ENCODE assay signal across 26 cellular contexts in genomic region chr13:31149604-31150003, GRCh38.
"Had no signal": no experiment of that assay in that cellular context is flagged by ENCODE, and none has a peak within 500 bp of the region (broad histone marks: within the 10 kb centered on the region; RNA-seq: fewer than 3 reads in every experiment).

No MANE protein-coding gene starts in this region.

- H3K27me3 ChIP-seq: colonic mucosa, gastrocnemius medialis, ovary, sigmoid colon, testis, tibial nerve, upper lobe of left lung, uterus had no signal

- H3K4me1 ChIP-seq: colonic mucosa, psoas muscle, sigmoid colon, testis, tibial nerve, uterus had no signal

- H3K36me3 ChIP-seq: ovary, uterus had no signal

- H3K4me3 Mint-ChIP-seq: dendritic cell treated with granulocyte-macrophage colony-stimulating factor and Interleukin-4, amounts not matched to agents 40 ng/mL and 50 ng/mL, for 4 days; endodermal cell; memory B cell; natural killer cell had no signal

- H3K27ac ChIP-seq: colonic mucosa, epithelial cell of prostate, gastrocnemius medialis, lower lobe of right lung, ovary, psoas muscle, sigmoid colon, testis, tibial nerve, upper lobe of left lung, uterus had no signal

- H3K4me1 Mint-ChIP-seq: endodermal cell, memory B cell had no signal

- DNase-seq: colonic mucosa; effector CD8-positive, alpha-beta T cell; endodermal cell; foreskin fibroblast; gastrocnemius medialis; head of caudate nucleus; left ventricle myocardium superior; lower lobe of right lung; natural killer cell; occipital lobe; ovary; posterior cingulate gyrus; psoas muscle; right cardiac atrium; sigmoid colon; stimulated activated CD4-positive, alpha-beta T cell treated with anti-CD3 and anti-CD28 coated beads, Interleukin-4, amount 100 ng/mL, for 4 hours; stimulated activated naive CD4-positive, alpha-beta T cell; substantia nigra; testis; upper lobe of left lung; uterus had no signal

- ATAC-seq: esophagus mucosa, gastrocnemius medialis, left ventricle myocardium superior, natural killer cell, psoas muscle, right cardiac atrium had no signal

- H3K27ac Mint-ChIP-seq: dendritic cell treated with granulocyte-macrophage colony-stimulating factor and Interleukin-4, amounts not matched to agents 40 ng/mL and 50 ng/mL, for 4 days; endodermal cell; memory B cell had no signal

- H3K9me3 Mint-ChIP-seq: dendritic cell treated with granulocyte-macrophage colony-stimulating factor and Interleukin-4, amounts not matched to agents 40 ng/mL and 50 ng/mL, for 4 days; endodermal cell; memory B cell; natural killer cell had no signal

- H3K9me3 ChIP-seq: colonic mucosa, gastrocnemius medialis, lower lobe of right lung, ovary, psoas muscle, sigmoid colon, testis, tibial nerve, upper lobe of left lung, uterus had no signal

- H3K4me3 ChIP-seq: colonic mucosa, gastrocnemius medialis, lower lobe of right lung, ovary, psoas muscle, sigmoid colon, testis, tibial nerve, upper lobe of left lung, uterus had no signal

- H3K27me3 Mint-ChIP-seq: dendritic cell treated with granulocyte-macrophage colony-stimulating factor and Interleukin-4, amounts not matched to agents 40 ng/mL and 50 ng/mL, for 4 days; memory B cell had no signal
